Comparison of ENCODE assay signal across 22 cellular contexts in the genomic region with DNA sequence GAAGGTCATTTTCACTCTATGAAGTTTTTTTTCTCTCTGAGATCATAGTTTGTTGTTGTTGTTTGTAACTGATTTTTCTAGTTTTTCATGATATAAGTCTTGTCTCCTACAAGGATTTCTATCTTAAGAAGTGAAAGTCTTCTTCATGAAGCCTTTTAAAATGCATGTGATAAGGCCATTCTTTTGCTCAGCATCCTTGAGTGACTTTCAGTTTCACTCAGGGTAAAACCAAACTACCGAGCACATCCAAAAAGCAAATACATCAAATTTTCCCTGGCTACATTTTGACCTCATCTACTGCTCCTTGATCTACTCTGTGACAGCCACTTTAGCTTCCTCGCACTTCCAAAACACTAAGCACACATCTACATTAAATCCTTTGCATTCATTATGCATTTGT.
DNase-seq lines count a peak whose midpoint lies in the region; ATAC-seq, FAIRE-seq and TF ChIP-seq lines count a peak whose summit lies in the region.
"Had no signal": no experiment of that assay in that cellular context is flagged by ENCODE, and none has a peak within 500 bp of the region (broad histone marks: within the 10 kb centered on the region; RNA-seq: fewer than 3 reads in every experiment).

No MANE protein-coding gene starts in this region.

- TF ChIP-seq EP300 in SK-N-SH (IDR thresholded peaks at IDR 0.05; ENCODE audit: borderline replicate concordance in 1 of 2, low read depth in 1 of 2, low read length in 1 of 2), result no peak
- TF ChIP-seq EP300 in H1 (IDR thresholded peaks at IDR 0.05; ENCODE audit: borderline replicate concordance in 1 of 2, low read depth in 2 of 2, low read length in 2 of 2), result no peak

- TF ChIP-seq POLR2A in H1 (IDR thresholded peaks at IDR 0.05; ENCODE audit: control extremely low read depth in 1 of 2, low read depth in 2 of 2, low read length in 2 of 2), result no peak

- no peaks in the 10 kb centered on the region for H4K20me1 ChIP-seq in SK-N-SH (ENCODE audit: insufficient read depth)
- H4K20me1 ChIP-seq in MM.1S (ENCODE audit: insufficient read depth, low read length), result no peaks in the 10 kb centered on the region
- H4K20me1 ChIP-seq in H1 (replicated peaks in 1 of 2; ENCODE audit: control insufficient read depth in 1 of 2, insufficient read depth in 2 of 2, low read length in 2 of 2), result no peaks in the 10 kb centered on the region

- no peak overlapping the region for H3K27ac ChIP-seq in SK-N-SH (ENCODE audit: low read depth in 2 of 2, low read length in 1 of 2)
- no peak overlapping the region for H3K27ac ChIP-seq in MM.1S (ENCODE audit: low read length)
- no peak overlapping the region for H3K27ac ChIP-seq in H1 (ENCODE audit: low read depth, low read length)
- H3K27ac ChIP-seq: 22Rv1, A549, C4-2B had no signal

- no peak for FAIRE-seq in H1 (lab: Jason Lieb, UNC)
- FAIRE-seq: A549, D721Med had no signal

- no peak overlapping the region for H4K91ac ChIP-seq in H1 (replicated peaks; ENCODE audit: insufficient read length, low read length)

- H3K18ac ChIP-seq in H1 (ENCODE audit: extremely low read depth, low read length), result no peak overlapping the region

- H3K79me2 ChIP-seq in SK-N-SH (ENCODE audit: insufficient read depth) (no peaks in the 10 kb centered on the region), MM.1S (ENCODE audit: low read length) (no peaks in the 10 kb centered on the region), H1 (ENCODE audit: control insufficient read depth in 1 of 2, insufficient read depth in 2 of 2, low read length in 2 of 2) (no peaks in the 10 kb centered on the region)

- no peak overlapping the region for H3K9ac ChIP-seq in SK-N-SH
- no peak overlapping the region for H3K9ac ChIP-seq in MM.1S (ENCODE audit: low read length)
- no peak overlapping the region for H3K9ac ChIP-seq in H1 (replicated peaks in 1 of 4; ENCODE audit: extremely low read depth in 1 of 4, low read depth in 3 of 4, low read length in 3 of 4)

- no peak overlapping the region for H2BK20ac ChIP-seq in H1 (ENCODE audit: low read length)

- H3K9me3 ChIP-seq in SK-N-SH (no peaks in the 10 kb centered on the region), MM.1S (replicated peaks; ENCODE audit: insufficient read depth, low read length) (no peaks in the 10 kb centered on the region), H1 (ENCODE audit: insufficient read depth in 2 of 2, low read depth in 1 of 2, low read length in 1 of 2) (0 out of 4 replicates have a peak, but pooled peaks cover 0 to 3% of the 10 kb centered on the region in 2 experiments)
- H3K9me3 ChIP-seq: A549 had no signal

- H3K4ac ChIP-seq in H1 (replicated peaks; ENCODE audit: insufficient read length, low read depth, low read length), result no peak overlapping the region

- no peak overlapping the region for H3K56ac ChIP-seq in H1 (replicated peaks; ENCODE audit: insufficient read length, low read depth, low read length)

- no peak for DNase-seq in SK-N-SH
- peak; percentile 74 for DNase-seq in MM.1S
- DNase-seq in H1 (ENCODE audit: low read depth in 1 of 2, low spot score in 2 of 2), result no peak
- no peak for DNase-seq in NCI-H146 (lab: John Stamatoyannopoulos, UW)
- no peak for DNase-seq in NCI-H1092 treated with DMSO at 0.1 percent for 48 hours (lab: John Stamatoyannopoulos, UW)
- DNase-seq: AML-193; Caco-2; CD4-positive, alpha-beta T cell; DMS153; DMS79; GDM1; H7; HFFc6; KG1 had no signal

- H3K27me3 ChIP-seq in SK-N-SH (ENCODE audit: insufficient read depth), result no peaks in the 10 kb centered on the region
- H3K27me3 ChIP-seq in MM.1S (replicated peaks; ENCODE audit: insufficient read depth, low read length), result no peaks in the 10 kb centered on the region
- H3K27me3 ChIP-seq in H1 (replicated peaks in 1 of 4; ENCODE audit: control insufficient read depth in 3 of 4, extremely low read depth in 1 of 4, insufficient read depth in 3 of 4, low read length in 3 of 4), result no peaks in the 10 kb centered on the region

- H3K4me2 ChIP-seq in SK-N-SH (peak overlapping the region; percentile 16; the same call in 1 of the 2 replicates), MM.1S (ENCODE audit: low read depth, low read length) (peak overlapping the region; percentile 27), H1 (ENCODE audit: insufficient read depth in 1 of 2, low read depth in 2 of 2, low read length in 2 of 2) (no peak overlapping the region)
- H3K4me2 ChIP-seq: A549, GM23338 had no signal

- H4K5ac ChIP-seq in H1 (ENCODE audit: insufficient read length, low read depth, low read length), result no peak overlapping the region

- H3K14ac ChIP-seq in H1 (ENCODE audit: insufficient read length), result no peak overlapping the region

- H4K8ac ChIP-seq in H1 (ENCODE audit: extremely low read depth, insufficient read depth, low read length), result no peak overlapping the region

- H2AK5ac ChIP-seq in H1 (ENCODE audit: low read depth, low read length), result no peak overlapping the region

- no peak overlapping the region for H3K4me3 ChIP-seq in SK-N-SH (ENCODE audit: low read depth in 2 of 2, low read length in 1 of 2)
- H3K4me3 ChIP-seq in MM.1S (ENCODE audit: low read length), result no peak overlapping the region
- no peak overlapping the region for H3K4me3 ChIP-seq in H1 (ENCODE audit: extremely low read depth in 1 of 4, insufficient read depth in 2 of 4, low read depth in 3 of 4, low read length in 4 of 4)
- H3K4me3 ChIP-seq: A549, GM23338 had no signal

- no peak overlapping the region for H2BK5ac ChIP-seq in H1 (ENCODE audit: low read depth, low read length)

- no peak overlapping the region for H2AFZ ChIP-seq in SK-N-SH (ENCODE audit: low read depth)
- H2AFZ ChIP-seq in MM.1S (ENCODE audit: low read length), result no peak overlapping the region
- peak overlapping the region; percentile 64; the same call in 1 of the 2 replicates for H2AFZ ChIP-seq in H1 (ENCODE audit: low read length)
- H2AFZ ChIP-seq: GM23338 had no signal

- no peak for ATAC-seq in SK-N-SH treated with all-trans-retinoic acid at 6 μM for 48 hours
- no peak for ATAC-seq in HG02870 (IDR thresholded peaks at IDR 0.05; ENCODE audit: unreplicated experiment)
- ATAC-seq: A549, GM23338, HCT116 had no signal

- no peak overlapping the region for H3K23ac ChIP-seq in H1 (ENCODE audit: insufficient read length)

- no peaks in the 10 kb centered on the region for H3K4me1 ChIP-seq in SK-N-SH (ENCODE audit: control insufficient read depth in 1 of 2, insufficient read depth in 2 of 2, low read depth in 1 of 2, low read length in 1 of 2)
- H3K4me1 ChIP-seq in MM.1S (ENCODE audit: low read length), result peaks cover 11% of the 10 kb centered on the region
- no peaks in the 10 kb centered on the region for H3K4me1 ChIP-seq in H1 (replicated peaks in 1 of 4; ENCODE audit: control insufficient read depth in 3 of 4, insufficient read depth in 4 of 4, low read length in 3 of 4)
- H3K4me1 ChIP-seq: A549, Caco-2 had no signal

- POLR2A ChIA-PET in SK-N-SH (lab: Yijun Ruan, JAX) (no interaction called here), H1 (lab: Charles Lee; ENCODE audit: partially characterized antibody) (no interaction called here)

- H3K9me2 ChIP-seq in SK-N-SH, result no peaks in the 10 kb centered on the region
- H3K9me2 ChIP-seq in MM.1S (replicated peaks; ENCODE audit: insufficient read depth, low read length), result no peaks in the 10 kb centered on the region

- WGBS in SK-N-SH (ENCODE audit: low lambda C conversion rate), result 0% methylated on average over 2 of the region's 2 CpGs
- WGBS in H1 (ENCODE audit: extremely low coverage in 1 of 2, insufficient coverage in 1 of 2, insufficient read length in 1 of 2, insufficient replicate concordance in 2 of 2, low coverage in 1 of 2, low lambda C conversion rate in 2 of 2, missing lambda C conversion rate in 1 of 2), 2 experiments, result 94% methylated on average over 2 of the region's 2 CpGs; no CpG with 5 or more reads in 1 of the 2 experiments

- CTCF ChIA-PET in SK-N-SH (lab: Yijun Ruan, JAX) (no interaction called here), H1 (lab: Charles Lee; ENCODE audit: partially characterized antibody) (no interaction called here)

- no peak overlapping the region for H2BK15ac ChIP-seq in H1 (ENCODE audit: low read length)

- H3K36me3 ChIP-seq in SK-N-SH (replicated peaks in 1 of 2; ENCODE audit: control insufficient read depth in 1 of 2, insufficient read depth in 2 of 2, low read length in 1 of 2), result no peaks in the 10 kb centered on the region
- no peaks in the 10 kb centered on the region for H3K36me3 ChIP-seq in MM.1S (replicated peaks; ENCODE audit: insufficient read depth, low read length)
- H3K36me3 ChIP-seq in H1 (ENCODE audit: control insufficient read depth in 2 of 4, insufficient read depth in 4 of 4, low read length in 3 of 4), result no peaks in the 10 kb centered on the region

- H3K23me2 ChIP-seq in H1 (ENCODE audit: low read depth, low read length), result no peaks in the 10 kb centered on the region

- H3K79me1 ChIP-seq in H1 (ENCODE audit: low read depth, low read length), result no peaks in the 10 kb centered on the region

- TF ChIP-seq RAD21 in SK-N-SH (IDR thresholded peaks at IDR 0.05; ENCODE audit: low read length), result no peak
- no peak for TF ChIP-seq RAD21 in H1 (IDR thresholded peaks at IDR 0.05 in 1 of 2, conservative IDR thresholded peaks at IDR 0.05 in 1 of 2; ENCODE audit: low read depth in 2 of 2, low read length in 2 of 2)

- no peak for TF ChIP-seq CTCF in SK-N-SH (IDR thresholded peaks at IDR 0.05)
- TF ChIP-seq CTCF in MM.1S (IDR thresholded peaks at IDR 0.05; ENCODE audit: low read length), result no peak
- no peak for TF ChIP-seq CTCF in H1 (IDR thresholded peaks at IDR 0.05; ENCODE audit: control extremely low read depth in 1 of 3, insufficient read depth in 1 of 3, low read depth in 1 of 3, low read length in 3 of 3)

- H3F3A ChIP-seq in SK-N-SH (replicated peaks; ENCODE audit: insufficient read depth) (no peaks in the 10 kb centered on the region), MM.1S (ENCODE audit: insufficient read depth, low read length) (0 out of 2 replicates have a peak, but pooled peaks cover 5% of the 10 kb centered on the region)

- H2BK12ac ChIP-seq in H1 (ENCODE audit: low read depth, low read length), result no peak overlapping the region

- no peak overlapping the region for H2BK120ac ChIP-seq in H1 (replicated peaks; ENCODE audit: low read depth, low read length)

TF ChIP-seq in SK-N-SH treated with all-trans-retinoic acid at 6 μM for 48 hours, 23 proteins besides CTCF, POLR2A, EP300 and RAD21:
- no peak for TF ChIP-seq ZNF8 (CRISPR knock-in tag; IDR thresholded peaks at IDR 0.05)
- TF ChIP-seq CSDC2 (CRISPR knock-in tag; IDR thresholded peaks at IDR 0.05), result no peak

TF ChIP-seq in H1, 55 proteins besides CTCF, POLR2A, EP300 and RAD21:
- TF ChIP-seq KDM1A (IDR thresholded peaks at IDR 0.05; ENCODE audit: borderline replicate concordance, low read length) (no peak), SP2 (IDR thresholded peaks at IDR 0.05; ENCODE audit: low read length) (no peak), CHD1 (IDR thresholded peaks at IDR 0.05; ENCODE audit: low read depth, low read length) (no peak), EZH2 (IDR thresholded peaks at IDR 0.05; ENCODE audit: low read depth, low read length, severe bottlenecking) (no peak), SUZ12 (IDR thresholded peaks at IDR 0.05; ENCODE audit: low read length) (no peak)

Comparison
In these comparisons a context has a peak if more than half of its experiments do, and no peak if none do; other contexts are left out.
1. H3K4me2 ChIP-seq: peak in SK-N-SH (single experiment) and MM.1S (single experiment); none in H1 (0 of 2).